Comparison of ENCODE assay signal across 18 cellular contexts in the genomic region with DNA sequence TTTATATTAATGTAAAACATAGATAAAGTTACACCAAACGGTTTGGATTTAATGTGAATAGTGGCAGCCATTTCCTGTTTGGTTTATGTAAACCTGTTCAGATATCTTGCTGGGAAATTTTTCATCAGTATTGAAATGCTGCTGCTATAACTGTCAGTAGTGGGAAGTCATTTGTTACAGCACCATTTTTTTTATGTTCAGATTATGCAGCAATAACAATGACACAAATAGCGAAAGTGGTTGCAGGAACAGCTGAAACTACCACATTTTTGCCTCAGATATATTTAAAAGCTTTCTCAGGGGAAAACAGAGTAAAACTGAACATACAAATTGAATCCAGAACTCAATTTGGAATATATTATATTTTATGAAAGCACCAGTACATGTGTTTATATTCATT.
DNase-seq lines count a peak whose midpoint lies in the region; ATAC-seq and FAIRE-seq lines count a peak whose summit lies in the region.
"Had no signal": no experiment of that assay in that cellular context is flagged by ENCODE, and none has a peak within 500 bp of the region (broad histone marks: within the 10 kb centered on the region; RNA-seq: fewer than 3 reads in every experiment).

No MANE protein-coding gene starts in this region.

- DNase-seq in NCI-H2227 treated with DMSO at 0.1 percent for 48 hours (lab: John Stamatoyannopoulos, UW) (peak; percentile 40), NCI-H2227 (lab: John Stamatoyannopoulos, UW; ENCODE audit: unreplicated experiment) (no peak), NCI-H69 (lab: John Stamatoyannopoulos, UW) (peak; percentile 91), HTR-8/SVneo (ENCODE audit: insufficient read length, low spot score) (no peak), Right ventricle myocardium superior (no peak)
- DNase-seq: activated CD4-positive, alpha-beta T cell treated with anti-CD3 and anti-CD28 coated beads, Interleukin-2, amount 50 U/mL, for 4 hours; activated T-cell treated with anti-CD3 and anti-CD28 coated beads, Interleukin-2, amount 50 U/mL, for 4 hours; brain microvascular endothelial cell; dermis blood vessel endothelial cell; H9; kidney; mesenchymal stem cell; NCI-H1048; psoas muscle; SW 1271 had no signal

- intact Hi-C loops in Right ventricle myocardium superior (cut with DNase I), result no loop called here

- ATAC-seq in HG03378 (IDR thresholded peaks at IDR 0.05; ENCODE audit: unreplicated experiment) (peak; percentile 44), HG02852 (IDR thresholded peaks at IDR 0.05; ENCODE audit: unreplicated experiment) (no peak), Right ventricle myocardium superior (ENCODE audit: poor library complexity) (no peak)
- ATAC-seq: activated T-cell treated with anti-CD3 and anti-CD28 coated beads, Interleukin-2, amount 50 U/mL, for 4 hours; psoas muscle had no signal

- FAIRE-seq in islet of Langerhans (lab: Jason Lieb, UNC) (peak; percentile 51), HTR-8/SVneo (lab: Jason Lieb, UNC) (no peak)

Comparison
In these comparisons a context has a peak if more than half of its experiments do, and no peak if none do; other contexts are left out.
1. DNase-seq: peak in NCI-H2227 treated with DMSO at 0.1 percent for 48 hours (single experiment) and NCI-H69 (single experiment); none in NCI-H2227 (single experiment), HTR-8/SVneo (single experiment) and Right ventricle myocardium superior (single experiment).